Comparison of ENCODE assay signal across 11 cellular contexts in the genomic region with DNA sequence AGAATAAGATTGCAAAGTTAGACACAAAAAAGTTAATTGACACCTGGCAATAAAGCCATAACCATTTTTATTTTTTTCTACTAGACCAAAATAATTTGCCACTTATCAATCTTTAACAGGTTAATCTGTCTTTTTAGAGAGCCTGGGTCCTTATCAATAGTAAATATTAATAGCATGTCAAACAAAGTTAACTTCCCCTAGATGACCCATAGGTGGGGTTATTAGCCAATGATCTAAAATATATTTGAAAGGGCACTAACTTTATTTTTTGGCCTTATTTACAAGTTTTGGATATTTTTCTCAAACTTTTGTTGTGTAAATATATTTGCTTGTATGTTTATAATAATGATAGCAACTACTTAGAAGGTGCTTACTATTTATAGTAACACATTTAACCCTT. TPM values are rescaled to one million over a fixed set of nuclear protein-coding genes. Genes with fewer than 3 reads are reported as not detected.
DNase-seq lines count a peak whose midpoint lies in the region; ATAC-seq and TF ChIP-seq lines count a peak whose summit lies in the region.
"Had no signal": no experiment of that assay in that cellular context is flagged by ENCODE, and none has a peak within 500 bp of the region (broad histone marks: within the 10 kb centered on the region; RNA-seq: fewer than 3 reads in every experiment).

No MANE protein-coding gene starts in this region.

- H3K36me3 ChIP-seq in Loucy (ENCODE audit: insufficient read depth, low read length) (no peaks in the 10 kb centered on the region), endodermal cell (ENCODE audit: control insufficient read depth, insufficient read depth, low read length) (no peaks in the 10 kb centered on the region), gastrocnemius medialis (no peaks in the 10 kb centered on the region)
- H3K36me3 ChIP-seq: gastroesophageal sphincter had no signal

- H3K9me3 ChIP-seq in Loucy (ENCODE audit: insufficient read depth, low read depth, low read length) (no peaks in the 10 kb centered on the region), endodermal cell (ENCODE audit: control insufficient read depth, low read length) (no peaks in the 10 kb centered on the region), gastrocnemius medialis (no peaks in the 10 kb centered on the region)
- no peaks in the 10 kb centered on the region for H3K9me3 ChIP-seq in CD4-positive, alpha-beta T cell (ENCODE audit: control insufficient read depth, low read length)
- H3K9me3 ChIP-seq: gastroesophageal sphincter had no signal

- peak; percentile 26 for DNase-seq in DMS53 (lab: John Stamatoyannopoulos, UW)
- DNase-seq in DMS53 treated with DMSO at 0.1 percent for 48 hours (lab: John Stamatoyannopoulos, UW; ENCODE audit: unreplicated experiment), result no peak
- DNase-seq in endodermal cell, result no peak
- DNase-seq in gastrocnemius medialis, result no peak
- DNase-seq in stimulated activated CD8-positive, alpha-beta memory T cell treated with anti-CD3 and anti-CD28 coated beads, Interleukin-4, amount 100 ng/mL, for 48 hours, result no peak
- DNase-seq in CD4-positive, alpha-beta T cell, result no peak
- DNase-seq in HEK293T (ENCODE audit: extremely low spot score), result no peak
- DNase-seq: naive B cell, T-cell had no signal

- ATAC-seq in gastrocnemius medialis, result no peak
- no peak for ATAC-seq in CD4-positive, alpha-beta T cell (ENCODE audit: poor library complexity)
- ATAC-seq: gastroesophageal sphincter, T-cell had no signal

- POLR2A ChIA-PET in CD4-positive, alpha-beta T cell (lab: Charles Lee), result no interaction called here
- POLR2A ChIA-PET in HEK293T (lab: Yijun Ruan, JAX), result no interaction called here

- no peak overlapping the region for H2AFZ ChIP-seq in Loucy (ENCODE audit: low read length)

- peaks cover 9% of the 10 kb centered on the region for H3K4me1 Mint-ChIP-seq in endodermal cell
- peaks cover 4% of the 10 kb centered on the region for H3K4me1 Mint-ChIP-seq in CD4-positive, alpha-beta T cell (ENCODE audit: low read depth)
- H3K4me1 Mint-ChIP-seq: T-cell had no signal

- H3K9ac ChIP-seq in Loucy (ENCODE audit: low read depth, low read length, poor library complexity, severe bottlenecking), result no peak overlapping the region
- H3K9ac ChIP-seq in endodermal cell (ENCODE audit: extremely low read depth, low read length, poor library complexity, severe bottlenecking), result no peak overlapping the region

- no peaks in the 10 kb centered on the region for H3F3A ChIP-seq in Loucy (ENCODE audit: low read depth)

- H3K79me2 ChIP-seq in Loucy (ENCODE audit: insufficient read depth, low read length), result no peaks in the 10 kb centered on the region

- H3K9me3 Mint-ChIP-seq in endodermal cell, result no peaks in the 10 kb centered on the region
- H3K9me3 Mint-ChIP-seq in CD4-positive, alpha-beta T cell, result no peaks in the 10 kb centered on the region
- H3K9me3 Mint-ChIP-seq: naive B cell, T-cell had no signal

- H3K4me1 ChIP-seq in Loucy (ENCODE audit: insufficient read depth, low read length, poor library complexity, severe bottlenecking) (no peaks in the 10 kb centered on the region), endodermal cell (ENCODE audit: control insufficient read depth, insufficient read depth, low read length) (peaks cover 3% of the 10 kb centered on the region), gastrocnemius medialis (peaks cover 4 to 8% of the 10 kb centered on the region in 2 donors)

- TF ChIP-seq CTCF in Loucy (conservative IDR thresholded peaks at IDR 0.05; ENCODE audit: low read length) (peak; percentile 59), endodermal cell (conservative IDR thresholded peaks at IDR 0.05) (peak; percentile 61), gastrocnemius medialis (IDR thresholded peaks at IDR 0.05 in 4 of 5, conservative IDR thresholded peaks at IDR 0.05 in 1 of 5) (peak in 3 of 5 experiments; percentile 18 to 37 (median 18))
- TF ChIP-seq CTCF in CD4-positive, alpha-beta T cell (IDR thresholded peaks at IDR 0.05), result no peak

- no peaks in the 10 kb centered on the region for H3K36me3 Mint-ChIP-seq in endodermal cell (ENCODE audit: low read depth)
- no peaks in the 10 kb centered on the region for H3K36me3 Mint-ChIP-seq in CD4-positive, alpha-beta T cell (ENCODE audit: low read depth)
- H3K36me3 Mint-ChIP-seq: naive B cell, T-cell had no signal

- H4K20me1 ChIP-seq in Loucy (ENCODE audit: insufficient read depth, low read length, poor library complexity, severe bottlenecking), result no peaks in the 10 kb centered on the region

- intact Hi-C loops in gastrocnemius medialis (cut with DNase I; ENCODE audit: low total_unique reads), result no loop called here
- intact Hi-C loops in CD4-positive, alpha-beta T cell (cut with DNase I, micrococcal nuclease), result no loop called here

- H3K27me3 ChIP-seq in Loucy (ENCODE audit: insufficient read depth, low read length, poor library complexity, severe bottlenecking) (no peaks in the 10 kb centered on the region), endodermal cell (ENCODE audit: control insufficient read depth, insufficient read depth, low read length, poor library complexity, severe bottlenecking) (peaks cover 12% of the 10 kb centered on the region), gastrocnemius medialis (peaks cover 0 to 6% (median 5%) of the 10 kb centered on the region in 3 donors)
- no peaks in the 10 kb centered on the region for H3K27me3 ChIP-seq in CD4-positive, alpha-beta T cell (ENCODE audit: control insufficient read depth, insufficient read depth, low read length)

- H3K4me3 Mint-ChIP-seq in endodermal cell, result no peak overlapping the region
- no peak overlapping the region for H3K4me3 Mint-ChIP-seq in CD4-positive, alpha-beta T cell
- H3K4me3 Mint-ChIP-seq: naive B cell, T-cell had no signal

- H3K4me3 ChIP-seq in Loucy (ENCODE audit: low read length, poor library complexity, severe bottlenecking), result no peak overlapping the region
- no peak overlapping the region for H3K4me3 ChIP-seq in endodermal cell (ENCODE audit: low read length)
- no peak overlapping the region for H3K4me3 ChIP-seq in gastrocnemius medialis
- H3K4me3 ChIP-seq: gastroesophageal sphincter had no signal

- in situ Hi-C loops in gastrocnemius medialis (cut with MboI; ENCODE audit: low sequenced_read_pairs in 4 of 4), result loop anchor here (5.0 to 10.0 kb wide), 2 partner anchors 83 to 85 kb away; no protein-coding TSS in a partner anchor

- CTCF ChIA-PET in CD4-positive, alpha-beta T cell (lab: Charles Lee), result no interaction called here
- CTCF ChIA-PET in HEK293T (lab: Yijun Ruan, JAX), result no interaction called here

- no peak for TF ChIP-seq POLR2A in gastrocnemius medialis (IDR thresholded peaks at IDR 0.05)

- H3K27ac ChIP-seq in endodermal cell (ENCODE audit: low read depth, low read length) (no peak overlapping the region), gastrocnemius medialis (no peak overlapping the region)
- H3K27ac ChIP-seq in CD4-positive, alpha-beta T cell (ENCODE audit: low read depth, low read length), result no peak overlapping the region
- H3K27ac ChIP-seq: gastroesophageal sphincter had no signal

- H3K9me2 ChIP-seq in Loucy (replicated peaks; ENCODE audit: low read depth, low read length), result no peaks in the 10 kb centered on the region

- no peak overlapping the region for H3K4me2 ChIP-seq in Loucy (ENCODE audit: low read depth, low read length, poor library complexity, severe bottlenecking)

- H3K27me3 Mint-ChIP-seq in endodermal cell (ENCODE audit: insufficient read depth), result peaks cover 24% of the 10 kb centered on the region
- peaks cover 6% of the 10 kb centered on the region for H3K27me3 Mint-ChIP-seq in CD4-positive, alpha-beta T cell

- no peak overlapping the region for H3K27ac Mint-ChIP-seq in endodermal cell
- H3K27ac Mint-ChIP-seq in CD4-positive, alpha-beta T cell, result no peak overlapping the region
- H3K27ac Mint-ChIP-seq: naive B cell, T-cell had no signal

TF ChIP-seq in HEK293T, 16 proteins besides CTCF, POLR2A, EP300 and RAD21 (continues in another document):
- TF ChIP-seq BHLHE40 (IDR thresholded peaks at IDR 0.05; ENCODE audit: borderline replicate concordance) (no peak), SP1 (IDR thresholded peaks at IDR 0.05) (no peak), L3MBTL2 (conservative IDR thresholded peaks at IDR 0.05) (no peak), ZNF384 (IDR thresholded peaks at IDR 0.05) (no peak), TARDBP (IDR thresholded peaks at IDR 0.05) (no peak), HDGF (IDR thresholded peaks at IDR 0.05; ENCODE audit: borderline replicate concordance) (no peak), ARNT (IDR thresholded peaks at IDR 0.05) (no peak), FOXK2 (IDR thresholded peaks at IDR 0.05) (no peak), ELF4 (IDR thresholded peaks at IDR 0.05) (no peak), NFRKB (IDR thresholded peaks at IDR 0.05) (no peak), LEF1 (IDR thresholded peaks at IDR 0.05; ENCODE audit: borderline replicate concordance) (no peak), CTBP1 (IDR thresholded peaks at IDR 0.05; ENCODE audit: borderline replicate concordance) (no peak), FOXA1 (IDR thresholded peaks at IDR 0.05) (no peak)
- TF ChIP-seq, protein P1, sequence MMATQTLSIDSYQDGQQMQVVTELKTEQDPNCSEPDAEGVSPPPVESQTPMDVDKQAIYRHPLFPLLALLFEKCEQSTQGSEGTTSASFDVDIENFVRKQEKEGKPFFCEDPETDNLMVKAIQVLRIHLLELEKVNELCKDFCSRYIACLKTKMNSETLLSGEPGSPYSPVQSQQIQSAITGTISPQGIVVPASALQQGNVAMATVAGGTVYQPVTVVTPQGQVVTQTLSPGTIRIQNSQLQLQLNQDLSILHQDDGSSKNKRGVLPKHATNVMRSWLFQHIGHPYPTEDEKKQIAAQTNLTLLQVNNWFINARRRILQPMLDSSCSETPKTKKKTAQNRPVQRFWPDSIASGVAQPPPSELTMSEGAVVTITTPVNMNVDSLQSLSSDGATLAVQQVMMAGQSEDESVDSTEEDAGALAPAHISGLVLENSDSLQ (IDR thresholded peaks at IDR 0.05), result no peak

RNA-seq across cellular contexts. Expression of a gene that starts 3.9 kb away (rescaled TPM):
- under 1 TPM in 1 of 2 donors, not detected in 1; 0.46 TPM for total RNA-seq in endodermal cell
- polyA plus RNA-seq in endodermal cell (2013, experiment 1 of 2), result 0.28 TPM
- 0.62 TPM for polyA plus RNA-seq in endodermal cell (2013, experiment 2 of 2)
- not detected for total RNA-seq in gastrocnemius medialis
- not detected for total RNA-seq in CD4-positive, alpha-beta T cell
- total RNA-seq: gastroesophageal sphincter, T-cell had no signal

RNA-seq across cellular contexts. Expression of a gene that starts 15.5 kb away (rescaled TPM):
- under 1 TPM; 0.42 to 0.64 TPM for total RNA-seq in endodermal cell
- polyA plus RNA-seq in endodermal cell (2013, experiment 1 of 2), result 1.00 TPM
- polyA plus RNA-seq in endodermal cell (2013, experiment 2 of 2), result 1.4 TPM
- 10 to 100 TPM; 37.1 to 53.5 (median 43.3) TPM for total RNA-seq in gastrocnemius medialis
- not detected for total RNA-seq in CD4-positive, alpha-beta T cell

RNA-seq across cellular contexts. Expression of a gene that starts 43.3 kb away (rescaled TPM):
- total RNA-seq in endodermal cell (10 to 100 TPM; 10.5 to 17.7 TPM), gastrocnemius medialis (under 1 TPM in 2 of 4 donors, not detected in 2; 0.07 to 0.25 TPM)
- 24.4 TPM for polyA plus RNA-seq in endodermal cell (2013, experiment 1 of 2)
- 22.8 TPM for polyA plus RNA-seq in endodermal cell (2013, experiment 2 of 2)
- total RNA-seq in CD4-positive, alpha-beta T cell, result 1 to 10 TPM; 1.2 to 1.3 TPM

RNA-seq across cellular contexts. Expression of a gene that starts 59.7 kb away (rescaled TPM):
- total RNA-seq in endodermal cell (10 to 100 TPM; 48.6 to 59.3 TPM), gastrocnemius medialis (10 to 100 TPM in 3 of 4 donors, 1 to 10 TPM in 1; 8.7 to 15.9 (median 10.1) TPM)
- polyA plus RNA-seq in endodermal cell (2013, experiment 1 of 2), result 33.5 TPM
- polyA plus RNA-seq in endodermal cell (2013, experiment 2 of 2), result 28.8 TPM
- total RNA-seq in CD4-positive, alpha-beta T cell, result 10 to 100 TPM; 14.2 to 14.5 TPM

Comparison
In these comparisons a context has a peak if more than half of its experiments do, and no peak if none do; other contexts are left out.
1. RNA of a gene that starts 15.5 kb away (total RNA-seq): 37.1 to 53.5 TPM in gastrocnemius medialis; 0.42 to 0.64 TPM in endodermal cell and not detected in CD4-positive, alpha-beta T cell; every median in the first group is over 10 times any median in the second.
2. RNA of a gene that starts 43.3 kb away (total RNA-seq): 10.5 to 17.7 TPM in endodermal cell; 1.2 to 1.3 TPM in CD4-positive, alpha-beta T cell and 0.07 to 0.25 TPM in gastrocnemius medialis; every median in the first group is over 4 times any median in the second.